In the genomic region with DNA sequence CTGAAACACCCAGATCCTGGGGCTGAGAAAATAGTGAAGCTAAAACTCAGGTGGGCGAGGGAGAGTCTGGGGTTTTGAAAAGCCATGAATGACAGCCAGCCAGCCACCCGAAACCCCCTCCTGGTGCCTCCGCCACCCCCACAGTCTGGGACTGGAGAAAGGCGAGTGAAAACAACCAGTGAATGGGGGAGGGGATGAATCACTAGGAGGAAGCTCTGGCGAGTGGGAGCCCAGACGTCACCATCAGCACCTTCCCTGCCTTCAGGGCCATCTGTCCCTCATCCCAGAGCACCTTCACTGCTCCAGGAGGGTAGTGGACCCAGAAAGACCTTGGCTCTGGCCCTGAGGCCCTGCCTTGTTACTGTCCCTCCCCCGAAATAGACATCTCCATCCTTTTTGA, we compare ENCODE assay signal across 16 cellular contexts. TPM values are rescaled to one million over a fixed set of nuclear protein-coding genes. Genes with fewer than 3 reads are reported as not detected.
DNase-seq lines count a peak whose midpoint lies in the region; ATAC-seq lines count a peak whose summit lies in the region.
"Had no signal": no experiment of that assay in that cellular context is flagged by ENCODE, and none has a peak within 500 bp of the region (broad histone marks: within the 10 kb centered on the region; RNA-seq: fewer than 3 reads in every experiment).

No MANE protein-coding gene starts in this region.

- H3K27me3 Mint-ChIP-seq in activated CD8-positive, alpha-beta T cell treated with anti-CD3 and anti-CD28 coated beads, Interleukin-2, amount 10 ng/mL, durations not matched to agents 7 days and 5 days (ENCODE audit: low read depth), result peaks cover 2% of the 10 kb centered on the region
- peaks cover 14 to 26% of the 10 kb centered on the region in 2 donors for H3K27me3 Mint-ChIP-seq in stimulated activated naive B cell treated with anti-CD40 and anti-IgM and Interleukin-4, amounts not matched to agents 10 μg/mL and 1 μg/mL and 100 μg/mL, for 72 hours

- H3K4me1 Mint-ChIP-seq in activated CD8-positive, alpha-beta T cell treated with anti-CD3 and anti-CD28 coated beads, Interleukin-2, amount 10 ng/mL, durations not matched to agents 7 days and 5 days (ENCODE audit: low read depth), result peaks cover 42% of the 10 kb centered on the region
- peaks cover 6 to 23% of the 10 kb centered on the region in 2 donors for H3K4me1 Mint-ChIP-seq in stimulated activated naive B cell treated with anti-CD40 and anti-IgM and Interleukin-4, amounts not matched to agents 10 μg/mL and 1 μg/mL and 100 μg/mL, for 72 hours

- H3K4me3 Mint-ChIP-seq in activated CD8-positive, alpha-beta T cell treated with anti-CD3 and anti-CD28 coated beads, Interleukin-2, amount 10 ng/mL, durations not matched to agents 7 days and 5 days, result no peak overlapping the region
- no peak overlapping the region for H3K4me3 Mint-ChIP-seq in stimulated activated naive B cell treated with anti-CD40 and anti-IgM and Interleukin-4, amounts not matched to agents 10 μg/mL and 1 μg/mL and 100 μg/mL, for 72 hours
- H3K4me3 Mint-ChIP-seq: brain, naive B cell had no signal

- DNase-seq in activated T-cell treated with anti-CD3 and anti-CD28 coated beads for 4 hours (peak; percentile 40), iPS-NIHi7 (ENCODE audit: extremely low spot score) (peak; percentile 39), NCI-H2107 treated with DMSO at 0.1 percent for 48 hours (lab: John Stamatoyannopoulos, UW; ENCODE audit: unreplicated experiment) (no peak)
- no peak for DNase-seq in activated T-cell treated with anti-CD3 and anti-CD28 coated beads, Interleukin-2, amount 50 U/mL, for 1 hour
- no peak for DNase-seq in activated CD8-positive, alpha-beta T cell treated with anti-CD3 and anti-CD28 coated beads, Interleukin-2, amount 10 ng/mL, durations not matched to agents 7 days and 5 days
- DNase-seq in stimulated activated naive B cell treated with anti-CD40 and anti-IgM and Interleukin-4, amounts not matched to agents 10 μg/mL and 1 μg/mL and 100 μg/mL, for 72 hours, result no peak
- DNase-seq: ACHN, DMS153, GM23248, naive B cell, NCI-H2107 had no signal

- no peaks in the 10 kb centered on the region for H3K36me3 Mint-ChIP-seq in activated CD8-positive, alpha-beta T cell treated with anti-CD3 and anti-CD28 coated beads, Interleukin-2, amount 10 ng/mL, durations not matched to agents 7 days and 5 days (ENCODE audit: low read depth)
- no peaks in the 10 kb centered on the region for H3K36me3 Mint-ChIP-seq in stimulated activated naive B cell treated with anti-CD40 and anti-IgM and Interleukin-4, amounts not matched to agents 10 μg/mL and 1 μg/mL and 100 μg/mL, for 72 hours
- H3K36me3 Mint-ChIP-seq: brain, naive B cell had no signal

- peak overlapping the region; percentile 51 for H3K27ac Mint-ChIP-seq in activated CD8-positive, alpha-beta T cell treated with anti-CD3 and anti-CD28 coated beads, Interleukin-2, amount 10 ng/mL, durations not matched to agents 7 days and 5 days
- H3K27ac Mint-ChIP-seq in stimulated activated naive B cell treated with anti-CD40 and anti-IgM and Interleukin-4, amounts not matched to agents 10 μg/mL and 1 μg/mL and 100 μg/mL, for 72 hours, result no peak overlapping the region
- H3K27ac Mint-ChIP-seq: brain had no signal

- POLR2A ChIA-PET in activated CD8-positive, alpha-beta T cell treated with anti-CD3 and anti-CD28 coated beads, Interleukin-2, amount 10 ng/mL, durations not matched to agents 7 days and 5 days (lab: Charles Lee), result no interaction called here

- no peaks in the 10 kb centered on the region for H3K9me3 Mint-ChIP-seq in activated CD8-positive, alpha-beta T cell treated with anti-CD3 and anti-CD28 coated beads, Interleukin-2, amount 10 ng/mL, durations not matched to agents 7 days and 5 days (ENCODE audit: insufficient read depth)
- H3K9me3 Mint-ChIP-seq in stimulated activated naive B cell treated with anti-CD40 and anti-IgM and Interleukin-4, amounts not matched to agents 10 μg/mL and 1 μg/mL and 100 μg/mL, for 72 hours, result no peaks in the 10 kb centered on the region
- H3K9me3 Mint-ChIP-seq: naive B cell had no signal

- CTCF ChIA-PET in activated CD8-positive, alpha-beta T cell treated with anti-CD3 and anti-CD28 coated beads, Interleukin-2, amount 10 ng/mL, durations not matched to agents 7 days and 5 days (lab: Charles Lee), result interaction anchor here (1.0 to 2.7 kb wide), 3 partner anchors 8 to 15 kb away, joined by 3 to 7 read pairs (median 4); no protein-coding TSS in a partner anchor

- no peak for ATAC-seq in activated CD8-positive, alpha-beta T cell treated with anti-CD3 and anti-CD28 coated beads, Interleukin-2, amount 10 ng/mL, durations not matched to agents 7 days and 5 days
- ATAC-seq in stimulated activated naive B cell treated with anti-CD40 and anti-IgM and Interleukin-4, amounts not matched to agents 10 μg/mL and 1 μg/mL and 100 μg/mL, for 72 hours (replicated peaks), result peak; percentile 22 to 42
- ATAC-seq in HG03196 (IDR thresholded peaks at IDR 0.05; ENCODE audit: unreplicated experiment) (no peak), GM21367 (IDR thresholded peaks at IDR 0.05; ENCODE audit: unreplicated experiment) (no peak)
- ATAC-seq: sciatic nerve had no signal

RNA-seq across cellular contexts. Expression of a gene that starts 9.2 kb away (rescaled TPM):
- total RNA-seq in activated CD8-positive, alpha-beta T cell treated with anti-CD3 and anti-CD28 coated beads, Interleukin-2, amount 10 ng/mL, durations not matched to agents 7 days and 5 days, result 1 to 10 TPM; 2.4 to 2.7 TPM
- total RNA-seq: GM23248, M059J had no signal

RNA-seq across cellular contexts. Expression of a gene that starts 17.2 kb away (rescaled TPM):
- total RNA-seq in activated CD8-positive, alpha-beta T cell treated with anti-CD3 and anti-CD28 coated beads, Interleukin-2, amount 10 ng/mL, durations not matched to agents 7 days and 5 days, result under 1 TPM; 0.16 to 0.32 TPM
- total RNA-seq: GM23248, M059J, sciatic nerve had no signal

RNA-seq across cellular contexts. Expression of a gene that starts 17.2 kb away (rescaled TPM):
- under 1 TPM; 0.23 to 0.26 TPM for total RNA-seq in activated CD8-positive, alpha-beta T cell treated with anti-CD3 and anti-CD28 coated beads, Interleukin-2, amount 10 ng/mL, durations not matched to agents 7 days and 5 days
- total RNA-seq: GM23248, M059J had no signal

RNA-seq across cellular contexts. Expression of a gene that starts 31.1 kb away (rescaled TPM):
- not detected for total RNA-seq in activated CD8-positive, alpha-beta T cell treated with anti-CD3 and anti-CD28 coated beads, Interleukin-2, amount 10 ng/mL, durations not matched to agents 7 days and 5 days
- total RNA-seq: GM23248, M059J, sciatic nerve had no signal

RNA-seq across cellular contexts. Expression of a gene that starts 32.1 kb away (rescaled TPM):
- 10 to 100 TPM; 14.6 to 16.4 TPM for total RNA-seq in activated CD8-positive, alpha-beta T cell treated with anti-CD3 and anti-CD28 coated beads, Interleukin-2, amount 10 ng/mL, durations not matched to agents 7 days and 5 days

Comparison
In these comparisons a context has a peak if more than half of its experiments do, and no peak if none do; other contexts are left out.
1. DNase-seq: peak in activated T-cell treated with anti-CD3 and anti-CD28 coated beads for 4 hours (single experiment) and iPS-NIHi7 (single experiment); none in activated T-cell treated with anti-CD3 and anti-CD28 coated beads, Interleukin-2, amount 50 U/mL, for 1 hour (single experiment), activated CD8-positive, alpha-beta T cell treated with anti-CD3 and anti-CD28 coated beads, Interleukin-2, amount 10 ng/mL, durations not matched to agents 7 days and 5 days (single experiment), stimulated activated naive B cell treated with anti-CD40 and anti-IgM and Interleukin-4, amounts not matched to agents 10 μg/mL and 1 μg/mL and 100 μg/mL, for 72 hours (single experiment) and NCI-H2107 treated with DMSO at 0.1 percent for 48 hours (single experiment).
2. ATAC-seq: peak in stimulated activated naive B cell treated with anti-CD40 and anti-IgM and Interleukin-4, amounts not matched to agents 10 μg/mL and 1 μg/mL and 100 μg/mL, for 72 hours (2 of 2); none in activated CD8-positive, alpha-beta T cell treated with anti-CD3 and anti-CD28 coated beads, Interleukin-2, amount 10 ng/mL, durations not matched to agents 7 days and 5 days (single experiment), HG03196 (single experiment) and GM21367 (single experiment).